13 cellular contexts compared by ENCODE assay signal in genomic region chr16:75081179-75081859, GRCh38. TPM values are rescaled to one million over a fixed set of nuclear protein-coding genes. Genes with fewer than 3 reads are reported as not detected.
DNase-seq lines count a peak whose midpoint lies in the region; ATAC-seq, FAIRE-seq and TF ChIP-seq lines count a peak whose summit lies in the region.
"Had no signal": no experiment of that assay in that cellular context is flagged by ENCODE, and none has a peak within 500 bp of the region (broad histone marks: within the 10 kb centered on the region; RNA-seq: fewer than 3 reads in every experiment).

No MANE protein-coding gene starts in this region.

- intact Hi-C loops in OCI-LY7 (cut with micrococcal nuclease; ENCODE audit: unreplicated experiment), result no loop called here
- intact Hi-C loops in left colon (cut with DNase I, micrococcal nuclease), result no loop called here
- intact Hi-C loops in body of pancreas (cut with DNase I), result no loop called here

- H3K4me2 ChIP-seq in OCI-LY7 (ENCODE audit: low read length), result peak overlapping the region; percentile 26

- peak; percentile 62 for ATAC-seq in GM18511 (IDR thresholded peaks at IDR 0.05; ENCODE audit: unreplicated experiment)
- peak; percentile 79 for ATAC-seq in left colon
- ATAC-seq in body of pancreas, result no peak

- peaks cover 1% of the 10 kb centered on the region; the same call in 1 of the 2 replicates for H3K79me2 ChIP-seq in OCI-LY7 (ENCODE audit: insufficient read depth, low read depth, low read length)

- TF ChIP-seq CTCF in C4-2B (conservative IDR thresholded peaks at IDR 0.05), result no peak
- no peak for TF ChIP-seq CTCF in OCI-LY7 (conservative IDR thresholded peaks at IDR 0.05; ENCODE audit: low read length)
- no peak for TF ChIP-seq CTCF in D721Med (IDR thresholded peaks at IDR 0.05; ENCODE audit: insufficient read depth, missing control alignments)
- no peak for TF ChIP-seq CTCF in body of pancreas (IDR thresholded peaks at IDR 0.05)

- 0 out of 2 replicates have a peak, but pooled peaks cover 10% of the 10 kb centered on the region for H4K20me1 ChIP-seq in OCI-LY7 (ENCODE audit: insufficient read depth, low read length)

- H3K9me2 ChIP-seq in OCI-LY7 (ENCODE audit: insufficient read depth, low read length), result no peaks in the 10 kb centered on the region

- no peak overlapping the region for H2AFZ ChIP-seq in OCI-LY7 (ENCODE audit: low read length)
- H2AFZ ChIP-seq: parathyroid adenoma had no signal

- POLR2A ChIA-PET in OCI-LY7 (lab: Charles Lee), result interaction anchor here (1.0 kb wide), 1 partner anchor 9 kb away, joined by 4 read pairs; no protein-coding TSS in a partner anchor

- no peak for TF ChIP-seq POLR2A in body of pancreas (IDR thresholded peaks at IDR 0.05)

- H3K27me3 ChIP-seq in body of pancreas, result no peaks in the 10 kb centered on the region
- H3K27me3 ChIP-seq: vagina had no signal

- no TSS peak for BruUV-seq in OCI-LY7 (replicated peaks; lab: Mats Ljungman, UMichigan)

- H3K4me3 ChIP-seq in OCI-LY7 (ENCODE audit: low read depth, low read length, poor library complexity, severe bottlenecking) (no peak overlapping the region), body of pancreas (no peak overlapping the region)
- H3K4me3 ChIP-seq: vagina had no signal

- H3K36me3 ChIP-seq in OCI-LY7 (ENCODE audit: insufficient read depth, low read length) (no peaks in the 10 kb centered on the region), body of pancreas (replicated peaks in 1 of 2; ENCODE audit: insufficient read depth in 1 of 2, low read depth in 2 of 2) (no peaks in the 10 kb centered on the region)
- H3K36me3 ChIP-seq: vagina had no signal

- no peaks in the 10 kb centered on the region for H3K9me3 ChIP-seq in OCI-LY7 (ENCODE audit: low read length)
- H3K9me3 ChIP-seq in body of pancreas, result no peaks in the 10 kb centered on the region
- H3K9me3 ChIP-seq: vagina had no signal

- FAIRE-seq in D721Med (lab: Jason Lieb, UNC), result no peak

- DNase-seq in OCI-LY7 (ENCODE audit: low spot score), result peak; percentile 71
- no peak for DNase-seq in left colon
- no peak for DNase-seq in D721Med (ENCODE audit: insufficient read length, low spot score)
- DNase-seq in body of pancreas, result no peak
- DNase-seq in stimulated activated CD4-positive, alpha-beta T cell treated with anti-CD3 and anti-CD28 coated beads, Interleukin-4, amount 100 ng/mL, for 24 hours, result no peak
- DNase-seq: activated CD4-positive, CD25-positive, alpha-beta regulatory T cell; amygdala; effector CD8-positive, alpha-beta T cell; NCI-H2029 had no signal

- H3K27ac ChIP-seq in C4-2B (peak overlapping the region; percentile 76), OCI-LY7 (ENCODE audit: low read depth, low read length, poor library complexity, severe bottlenecking) (no peak overlapping the region), body of pancreas (no peak overlapping the region)
- H3K27ac ChIP-seq: parathyroid adenoma, vagina had no signal

- CTCF ChIA-PET in OCI-LY7 (lab: Charles Lee; ENCODE audit: unreplicated experiment), result no interaction called here

- 77 to 91% methylated on average over 6 of the region's 6 CpGs for WGBS in body of pancreas, 2 donors

- H3K4me1 ChIP-seq in OCI-LY7 (ENCODE audit: insufficient read depth, low read length, poor library complexity, severe bottlenecking), result peaks cover 17% of the 10 kb centered on the region
- H3K4me1 ChIP-seq in body of pancreas, result no peaks in the 10 kb centered on the region

RNA-seq across cellular contexts. Expression of gene LDHD, which starts 35.3 kb away (rescaled TPM):
- 0.09 and 0.67 TPM in 2 replicates for total RNA-seq in OCI-LY7 (2014; rRNA removed; shearing (Covaris generic))
- total RNA-seq in OCI-LY7 (2022) (0.48 and 0.83 TPM in 2 replicates), left colon (10 to 100 TPM; 85.0 to 89.2 TPM), body of pancreas (10 to 100 TPM; 27.7 to 28.3 TPM)

Comparison
In these comparisons a context has a peak if more than half of its experiments do, and no peak if none do; other contexts are left out.
1. RNA of gene LDHD, which starts 35.3 kb away (total RNA-seq): 85.0 to 89.2 TPM in left colon and 27.7 to 28.3 TPM in body of pancreas; 0.09 to 0.83 TPM in OCI-LY7; every median in the first group is over 10 times any median in the second.